In the genomic region with DNA sequence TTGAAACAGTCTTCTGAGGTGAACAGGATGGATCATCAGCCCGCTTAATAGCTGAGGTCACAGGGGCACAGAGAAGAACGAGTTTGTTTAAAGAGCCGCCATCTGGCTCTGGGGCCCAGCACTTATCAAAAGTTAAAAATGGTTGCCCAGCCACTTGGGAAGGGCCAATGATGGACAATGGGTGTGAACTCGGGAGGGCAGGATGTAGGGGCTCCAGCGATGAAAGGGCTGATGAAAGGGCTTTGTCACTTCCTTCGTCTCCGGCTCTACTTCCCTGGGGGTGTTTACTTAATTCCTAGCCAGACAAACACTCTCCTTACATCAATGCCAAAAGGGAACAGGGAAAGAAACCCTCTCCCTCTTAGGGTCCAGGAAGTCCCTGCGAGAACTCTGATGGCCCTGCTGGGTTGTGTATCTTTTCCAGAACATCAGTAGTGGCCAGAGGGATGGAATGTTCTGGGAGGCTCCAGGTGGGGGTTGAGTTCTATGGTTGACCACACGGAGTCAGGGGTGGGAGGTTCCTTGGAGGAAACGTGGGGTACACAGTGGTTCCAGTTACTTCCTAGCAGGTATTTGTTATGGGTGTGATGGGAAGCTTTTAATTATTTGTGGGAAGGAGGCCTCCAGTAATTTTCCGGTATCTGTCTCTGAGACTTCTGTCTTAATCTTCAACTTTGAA, we compare ENCODE assay signal across 17 cellular contexts. TPM values are rescaled to one million over a fixed set of nuclear protein-coding genes. Genes with fewer than 3 reads are reported as not detected.
DNase-seq lines count a peak whose midpoint lies in the region; ATAC-seq and TF ChIP-seq lines count a peak whose summit lies in the region.
"Had no signal": no experiment of that assay in that cellular context is flagged by ENCODE, and none has a peak within 500 bp of the region (broad histone marks: within the 10 kb centered on the region; RNA-seq: fewer than 3 reads in every experiment).

No MANE protein-coding gene starts in this region.

- no peak for ATAC-seq in GM18517 (IDR thresholded peaks at IDR 0.05; ENCODE audit: unreplicated experiment)
- ATAC-seq: stimulated activated naive CD8-positive, alpha-beta T cell treated with anti-CD3 and anti-CD28 coated beads, Interleukin-15, amount 100 ng/mL, for 72 hours had no signal

- H3K4me3 ChIP-seq in epithelial cell of esophagus (ENCODE audit: low read length), result no peak overlapping the region
- H3K4me3 ChIP-seq: ascending aorta; BLaER1 treated with 17β-estradiol and CSF1 and Interleukin-3, amounts not matched to agents 10 nM and 100 nM; SJSA1 had no signal

- DNase-seq in NCI-H748 (lab: John Stamatoyannopoulos, UW; ENCODE audit: unreplicated experiment), result peak; percentile 49
- no peak for DNase-seq in NCI-H748 treated with DMSO at 0.1 percent for 48 hours (lab: John Stamatoyannopoulos, UW)
- peak; percentile 38 for DNase-seq in NCI-H460 (ENCODE audit: extremely low read depth, low read depth)
- peak; percentile 37 for DNase-seq in epithelial cell of esophagus (ENCODE audit: low read depth)
- DNase-seq in stimulated activated CD8-positive, alpha-beta memory T cell treated with anti-CD3 and anti-CD28 coated beads, Interleukin-4, amount 100 ng/mL, for 48 hours, result peak; percentile 9
- DNase-seq in HCEC 1CT, result no peak
- DNase-seq in AML-193 (lab: John Stamatoyannopoulos, UW), result no peak
- DNase-seq: activated CD4-positive, alpha-beta T cell treated with anti-CD3 and anti-CD28 coated beads, Interleukin-2, amount 50 U/mL, for 48 hours; activated naive CD4-positive, alpha-beta T cell treated with anti-CD3 and anti-CD28 coated beads for 36 hours; kidney glomerular epithelial cell; NCI-H526 treated with DMSO at 0.1 percent for 48 hours; OCI-M1; stimulated activated naive CD8-positive, alpha-beta T cell treated with anti-CD3 and anti-CD28 coated beads, Interleukin-15, amount 100 ng/mL, for 72 hours had no signal

- no peak for TF ChIP-seq CTCF in epithelial cell of esophagus (IDR thresholded peaks at IDR 0.05; ENCODE audit: insufficient read depth, low read depth, low read length, missing control alignments)

RNA-seq across cellular contexts. Expression of a gene that starts 9.0 kb away (rescaled TPM):
- total RNA-seq in NCI-H460 (2014; rRNA removed; shearing (Covaris generic)), result 19.9 and 20.3 TPM in 2 replicates
- polyA plus RNA-seq in NCI-H460 (2014; cell fraction: nucleus; rRNA removed), result 9.5 and 16.1 TPM in 2 replicates

Comparison
In these comparisons a context has a peak if more than half of its experiments do, and no peak if none do; other contexts are left out.
1. DNase-seq: peak in NCI-H748 (single experiment), NCI-H460 (single experiment), epithelial cell of esophagus (single experiment) and stimulated activated CD8-positive, alpha-beta memory T cell treated with anti-CD3 and anti-CD28 coated beads, Interleukin-4, amount 100 ng/mL, for 48 hours (single experiment); none in NCI-H748 treated with DMSO at 0.1 percent for 48 hours (single experiment), HCEC 1CT (single experiment) and AML-193 (0 of 2).